In genomic region chr17:39094607-39095308, GRCh38 we compare ENCODE assay signal across 13 cellular contexts. TPM values are rescaled to one million over a fixed set of nuclear protein-coding genes. Genes with fewer than 3 reads are reported as not detected.
DNase-seq lines count a peak whose midpoint lies in the region; ATAC-seq and TF ChIP-seq lines count a peak whose summit lies in the region.
"Had no signal": no experiment of that assay in that cellular context is flagged by ENCODE, and none has a peak within 500 bp of the region (broad histone marks: within the 10 kb centered on the region; RNA-seq: fewer than 3 reads in every experiment).

No MANE protein-coding gene starts in this region.

- H3K4me1 ChIP-seq in PC-3 (ENCODE audit: insufficient read depth, low read length) = no peaks in the 10 kb centered on the region

- DNase-seq in T-helper 2 cell treated with Interferon-gamma antibody and Interleukin-4, amounts not matched to agents 5 μg/mL and 100 μg/mL, for 36 hours (ENCODE audit: low spot score) = no peak
- DNase-seq in amniotic epithelial cell (ENCODE audit: low read depth) (peak; percentile 20), PC-3 (no peak), NCI-H1694 treated with DMSO at 0.1 percent for 48 hours (lab: John Stamatoyannopoulos, UW) (no peak), substantia nigra (lab: John Stamatoyannopoulos, UW) (no peak), NCI-H1930 (lab: John Stamatoyannopoulos, UW) (no peak)
- DNase-seq in stimulated activated CD8-positive, alpha-beta memory T cell treated with anti-CD3 and anti-CD28 coated beads, Interleukin-12 subunit alpha, Interleukin-12 subunit beta, amount 100 ng/mL, for 1 hour (ENCODE audit: low read depth) = peak; percentile 12
- DNase-seq: dermis blood vessel endothelial cell, HCEC 1CT, midbrain, NCI-H2029 had no signal

- BruUV-seq in PC-3 (replicated peaks; lab: Mats Ljungman, UMichigan) = no TSS peak

- no peaks in the 10 kb centered on the region for H3K9me2 ChIP-seq in PC-3 (replicated peaks; ENCODE audit: low read length)

- H3K9me3 Mint-ChIP-seq in IgD-negative memory B cell = no peaks in the 10 kb centered on the region
- H3K9me3 Mint-ChIP-seq in T-helper 2 cell treated with Interferon-gamma antibody and Interleukin-4, amounts not matched to agents 5 μg/mL and 100 μg/mL, for 36 hours = no peaks in the 10 kb centered on the region

- H3K27me3 ChIP-seq in PC-3 (ENCODE audit: low read length) = no peaks in the 10 kb centered on the region

- no peak overlapping the region for H3K4me2 ChIP-seq in PC-3 (ENCODE audit: low read length)

- no peaks in the 10 kb centered on the region for H3K36me3 ChIP-seq in PC-3 (ENCODE audit: low read depth, low read length)

- no peak overlapping the region for H3K9ac ChIP-seq in PC-3 (ENCODE audit: low read length)

- H3K9me3 ChIP-seq in PC-3 (ENCODE audit: low read length) = no peaks in the 10 kb centered on the region

- no peak overlapping the region for H3K4me3 ChIP-seq in PC-3 (ENCODE audit: low read length)

- H3K27ac Mint-ChIP-seq in IgD-negative memory B cell = peak overlapping the region; percentile 11 to 83 (median 47)
- peak overlapping the region; percentile 80 for H3K27ac Mint-ChIP-seq in T-helper 2 cell treated with Interferon-gamma antibody and Interleukin-4, amounts not matched to agents 5 μg/mL and 100 μg/mL, for 36 hours

- no peak overlapping the region for H2AFZ ChIP-seq in PC-3 (ENCODE audit: low read length)

- POLR2A ChIA-PET in PC-3 (lab: Charles Lee; ENCODE audit: unreplicated experiment) = no interaction called here

- CTCF ChIA-PET in PC-3 (lab: Charles Lee) = no interaction called here

- no peaks in the 10 kb centered on the region for H4K20me1 ChIP-seq in PC-3 (ENCODE audit: low read length)

- no peak for TF ChIP-seq CTCF in PC-3 (conservative IDR thresholded peaks at IDR 0.05; ENCODE audit: low read depth, low read length)

- H3K4me1 Mint-ChIP-seq in IgD-negative memory B cell = peaks cover 34 to 50% (median 41%) of the 10 kb centered on the region in 3 donors
- H3K4me1 Mint-ChIP-seq in T-helper 2 cell treated with Interferon-gamma antibody and Interleukin-4, amounts not matched to agents 5 μg/mL and 100 μg/mL, for 36 hours (ENCODE audit: low read depth) = peaks cover 55% of the 10 kb centered on the region

- no peaks in the 10 kb centered on the region for H3K79me2 ChIP-seq in PC-3 (ENCODE audit: low read length)

- peaks cover 3% of the 10 kb centered on the region for H3K36me3 Mint-ChIP-seq in IgD-negative memory B cell
- H3K36me3 Mint-ChIP-seq in T-helper 2 cell treated with Interferon-gamma antibody and Interleukin-4, amounts not matched to agents 5 μg/mL and 100 μg/mL, for 36 hours (ENCODE audit: low read depth) = no peaks in the 10 kb centered on the region

- H3F3A ChIP-seq in PC-3 (ENCODE audit: low read length, unreplicated experiment) = no peaks in the 10 kb centered on the region

- no peak for ATAC-seq in PC-3
- ATAC-seq: Panc1 had no signal

- peaks cover 16% of the 10 kb centered on the region for H3K27me3 Mint-ChIP-seq in IgD-negative memory B cell
- H3K27me3 Mint-ChIP-seq in T-helper 2 cell treated with Interferon-gamma antibody and Interleukin-4, amounts not matched to agents 5 μg/mL and 100 μg/mL, for 36 hours (ENCODE audit: low read depth) = peaks cover 9% of the 10 kb centered on the region

- H3K4me3 Mint-ChIP-seq in IgD-negative memory B cell = peak overlapping the region in 3 of 4 donors; percentile 41 to 74 (median 49)
- peak overlapping the region; percentile 69 for H3K4me3 Mint-ChIP-seq in T-helper 2 cell treated with Interferon-gamma antibody and Interleukin-4, amounts not matched to agents 5 μg/mL and 100 μg/mL, for 36 hours

- H3K27ac ChIP-seq in PC-3 (ENCODE audit: low read length) (no peak overlapping the region), substantia nigra (ENCODE audit: low read depth, low read length, poor library complexity, severe bottlenecking) (no peak overlapping the region)

- intact Hi-C loops in PC-3 (cut with micrococcal nuclease) = no loop called here

RNA-seq across cellular contexts. Expression of gene PLXDC1, which starts 56.7 kb away (rescaled TPM):
- not detected for polyA plus RNA-seq in IgD-negative memory B cell
- not detected in 2 replicates for total RNA-seq in PC-3 (2014; rRNA removed)
- total RNA-seq: dermis blood vessel endothelial cell had no signal

Comparison
In these comparisons a context has a peak if more than half of its experiments do, and no peak if none do; other contexts are left out.
1. DNase-seq: peak in amniotic epithelial cell (single experiment) and stimulated activated CD8-positive, alpha-beta memory T cell treated with anti-CD3 and anti-CD28 coated beads, Interleukin-12 subunit alpha, Interleukin-12 subunit beta, amount 100 ng/mL, for 1 hour (single experiment); none in T-helper 2 cell treated with Interferon-gamma antibody and Interleukin-4, amounts not matched to agents 5 μg/mL and 100 μg/mL, for 36 hours (single experiment), PC-3 (single experiment), NCI-H1694 treated with DMSO at 0.1 percent for 48 hours (single experiment), substantia nigra (0 of 49) and NCI-H1930 (0 of 2).